ENCODE assay signal across 1 cellular context in genomic region chr22:30044369-30044768, GRCh38.
TF ChIP-seq lines count a peak whose summit lies in the region.

No MANE protein-coding gene starts in this region.

TF ChIP-seq in SK-N-SH, 30 proteins besides CTCF, POLR2A, EP300 and RAD21 (continued from another document):
- TF ChIP-seq REST (IDR thresholded peaks at IDR 0.05; ENCODE audit: low read depth, low read length): no peak
- TF ChIP-seq FOSL2 (IDR thresholded peaks at IDR 0.05; ENCODE audit: borderline replicate concordance, low read depth): peak; percentile 84; the same call in 1 of the 2 replicates
- no peak for TF ChIP-seq RFX5 (IDR thresholded peaks at IDR 0.05; ENCODE audit: low read length)
- TF ChIP-seq FOXJ3 (CRISPR knock-in tag; IDR thresholded peaks at IDR 0.05): no peak
- peak; percentile 57; the same call in 1 of the 2 replicates for TF ChIP-seq TEAD4 (IDR thresholded peaks at IDR 0.05; ENCODE audit: borderline replicate concordance, insufficient read depth)
- peak; percentile 26; the same call in 1 of the 2 replicates for TF ChIP-seq FOXM1 (IDR thresholded peaks at IDR 0.05; ENCODE audit: low read depth)
- TF ChIP-seq ELF1 (IDR thresholded peaks at IDR 0.05): no peak
- TF ChIP-seq CHD2 (IDR thresholded peaks at IDR 0.05; ENCODE audit: low read length, partially characterized antibody): no peak
- no peak for TF ChIP-seq GATA2 (CRISPR knock-in tag; IDR thresholded peaks at IDR 0.05)
- TF ChIP-seq, protein P1, sequence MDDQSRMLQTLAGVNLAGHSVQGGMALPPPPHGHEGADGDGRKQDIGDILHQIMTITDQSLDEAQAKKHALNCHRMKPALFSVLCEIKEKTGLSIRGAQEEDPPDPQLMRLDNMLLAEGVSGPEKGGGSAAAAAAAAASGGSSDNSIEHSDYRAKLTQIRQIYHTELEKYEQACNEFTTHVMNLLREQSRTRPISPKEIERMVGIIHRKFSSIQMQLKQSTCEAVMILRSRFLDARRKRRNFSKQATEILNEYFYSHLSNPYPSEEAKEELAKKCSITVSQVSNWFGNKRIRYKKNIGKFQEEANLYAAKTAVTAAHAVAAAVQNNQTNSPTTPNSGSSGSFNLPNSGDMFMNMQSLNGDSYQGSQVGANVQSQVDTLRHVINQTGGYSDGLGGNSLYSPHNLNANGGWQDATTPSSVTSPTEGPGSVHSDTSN (IDR thresholded peaks at IDR 0.05): peak; percentile 77
- TF ChIP-seq IRF3 (IDR thresholded peaks at IDR 0.05; ENCODE audit: low read depth, low read length): no peak
- TF ChIP-seq ZBTB33 (IDR thresholded peaks at IDR 0.05; ENCODE audit: borderline replicate concordance, low read depth): no peak
- no peak for TF ChIP-seq EZH2phosphoT487 (IDR thresholded peaks at IDR 0.05; ENCODE audit: borderline replicate concordance, low read depth)
